20 cellular contexts compared by ENCODE assay signal in genomic region chr1:57431400-57431799, GRCh38. TPM values are rescaled to one million over a fixed set of nuclear protein-coding genes. Genes with fewer than 3 reads are reported as not detected.
DNase-seq lines count a peak whose midpoint lies in the region; ATAC-seq and TF ChIP-seq lines count a peak whose summit lies in the region.
"Had no signal": no experiment of that assay in that cellular context is flagged by ENCODE, and none has a peak within 500 bp of the region (broad histone marks: within the 10 kb centered on the region; RNA-seq: fewer than 3 reads in every experiment).

No MANE protein-coding gene starts in this region.

- TF ChIP-seq POLR2A in IMR-90 (IDR thresholded peaks at IDR 0.05; ENCODE audit: low read depth, low read length): no peak
- no peak for TF ChIP-seq POLR2A in testis (IDR thresholded peaks at IDR 0.05)
- no peak for TF ChIP-seq POLR2A in suprapubic skin (IDR thresholded peaks at IDR 0.05)

- no peak overlapping the region for H4K91ac ChIP-seq in IMR-90 (ENCODE audit: insufficient read depth, low read depth, low read length)

- H2BK120ac ChIP-seq in IMR-90 (ENCODE audit: low read depth, low read length): no peak overlapping the region

- H4K5ac ChIP-seq in IMR-90 (ENCODE audit: low read depth, low read length): no peak overlapping the region

- BruUV-seq in IMR-90 (replicated peaks; lab: Mats Ljungman, UMichigan): no TSS peak

- ATAC-seq in IMR-90 (ENCODE audit: low read depth) (no peak), HG03039 (IDR thresholded peaks at IDR 0.05; ENCODE audit: unreplicated experiment) (no peak)

- no peak overlapping the region for H3K14ac ChIP-seq in IMR-90 (replicated peaks; ENCODE audit: low read depth, low read length)

- H3K4ac ChIP-seq in IMR-90 (ENCODE audit: low read depth, low read length): no peak overlapping the region

- H3K9me1 ChIP-seq in IMR-90 (ENCODE audit: insufficient read depth, low read length): no peaks in the 10 kb centered on the region

- no peak overlapping the region for H2AK9ac ChIP-seq in IMR-90 (replicated peaks; ENCODE audit: low read depth, low read length, poor library complexity)

- in situ Hi-C loops in IMR-90 (cut with MboI; ENCODE audit: low sequenced_read_pairs): no loop called here

- no peak for TF ChIP-seq EP300 in suprapubic skin (IDR thresholded peaks at IDR 0.05)

- TF ChIP-seq RAD21 in IMR-90 (IDR thresholded peaks at IDR 0.05; ENCODE audit: low read length): no peak

- no peak overlapping the region for H3K9ac ChIP-seq in IMR-90 (ENCODE audit: low read depth, low read length)
- H3K9ac ChIP-seq: BLaER1 had no signal

- no peaks in the 10 kb centered on the region for H3K27me3 ChIP-seq in IMR-90 (ENCODE audit: control insufficient read depth, insufficient read depth, low read length)
- H3K27me3 ChIP-seq in left ventricle myocardium inferior (ENCODE audit: low read depth): peaks cover 5% of the 10 kb centered on the region
- H3K27me3 ChIP-seq in testis: no peaks in the 10 kb centered on the region
- peaks cover 6% of the 10 kb centered on the region for H3K27me3 ChIP-seq in suprapubic skin
- H3K27me3 ChIP-seq: BLaER1 had no signal

- peak overlapping the region; percentile 40; the same call in 1 of the 2 replicates for H3K4me2 ChIP-seq in IMR-90 (ENCODE audit: low read depth, low read length)
- H3K4me2 ChIP-seq: BLaER1 had no signal

- H3K4me3 ChIP-seq in IMR-90 (ENCODE audit: insufficient read depth, low read depth, low read length): no peak overlapping the region
- H3K4me3 ChIP-seq in left ventricle myocardium inferior: peak overlapping the region; percentile 21
- H3K4me3 ChIP-seq in testis: no peak overlapping the region
- H3K4me3 ChIP-seq in suprapubic skin: no peak overlapping the region
- H3K4me3 ChIP-seq: BLaER1 had no signal

- POLR2A ChIA-PET in IMR-90 (lab: Charles Lee; ENCODE audit: unreplicated experiment): no interaction called here

- dilution Hi-C loops in IMR-90 (cut with HindIII; ENCODE audit: low sequenced_read_pairs, unreplicated experiment): no loop called here

- H2BK15ac ChIP-seq in IMR-90 (ENCODE audit: low read depth, low read length): no peak overlapping the region

- H3K56ac ChIP-seq in IMR-90 (ENCODE audit: extremely low read depth, insufficient read depth, low read length): no peak overlapping the region

- CTCF ChIA-PET in IMR-90 (lab: Yijun Ruan, JAX): interaction anchor here (1.4 kb wide), 1 partner anchor 8 kb away, joined by 11 read pairs; no protein-coding TSS in a partner anchor

- H3K4me1 ChIP-seq in IMR-90 (ENCODE audit: control insufficient read depth, insufficient read depth, low read length): peaks cover 2% of the 10 kb centered on the region; the same call in 1 of the 2 replicates
- no peaks in the 10 kb centered on the region for H3K4me1 ChIP-seq in left ventricle myocardium inferior
- H3K4me1 ChIP-seq in testis: no peaks in the 10 kb centered on the region
- no peaks in the 10 kb centered on the region for H3K4me1 ChIP-seq in suprapubic skin
- H3K4me1 ChIP-seq: BLaER1 had no signal

- no peaks in the 10 kb centered on the region for H3K36me3 ChIP-seq in IMR-90 (ENCODE audit: control insufficient read depth, insufficient read depth, low read length)
- H3K36me3 ChIP-seq in left ventricle myocardium inferior: no peaks in the 10 kb centered on the region
- no peaks in the 10 kb centered on the region for H3K36me3 ChIP-seq in testis (ENCODE audit: low read depth, missing control alignments)
- H3K36me3 ChIP-seq in suprapubic skin: no peaks in the 10 kb centered on the region
- H3K36me3 ChIP-seq: BLaER1 had no signal

- H3K18ac ChIP-seq in IMR-90 (ENCODE audit: low read depth, low read length): no peak overlapping the region

- H3K79me1 ChIP-seq in IMR-90 (ENCODE audit: low read depth in 1 of 2, low read length in 2 of 2): no peaks in the 10 kb centered on the region

- no CpG with 5 or more reads among the region's 5 CpGs for WGBS in IMR-90 (ENCODE audit: extremely low coverage in 2 of 2, insufficient read length in 1 of 2), 2 experiments
- 79 to 87% methylated on average over 5 of the region's 5 CpGs for WGBS in testis, 2 donors
- WGBS in suprapubic skin: 74% methylated on average over 5 of the region's 5 CpGs

- no peak overlapping the region for H2AK5ac ChIP-seq in IMR-90 (ENCODE audit: low read depth, low read length)

- TF ChIP-seq CTCF in IMR-90 (conservative IDR thresholded peaks at IDR 0.05; ENCODE audit: low read depth, low read length): no peak
- TF ChIP-seq CTCF in left ventricle myocardium inferior (IDR thresholded peaks at IDR 0.05; ENCODE audit: borderline replicate concordance): no peak
- TF ChIP-seq CTCF in testis (IDR thresholded peaks at IDR 0.05): no peak
- no peak for TF ChIP-seq CTCF in suprapubic skin (IDR thresholded peaks at IDR 0.05)

- H3K9me3 ChIP-seq in IMR-90 (ENCODE audit: control insufficient read depth, insufficient read depth, low read length): no peaks in the 10 kb centered on the region
- no peaks in the 10 kb centered on the region for H3K9me3 ChIP-seq in left ventricle myocardium inferior (replicated peaks)
- no peaks in the 10 kb centered on the region for H3K9me3 ChIP-seq in testis
- no peaks in the 10 kb centered on the region for H3K9me3 ChIP-seq in suprapubic skin
- H3K9me3 ChIP-seq: BLaER1 had no signal

- no peak overlapping the region for H2BK20ac ChIP-seq in IMR-90 (ENCODE audit: low read depth, low read length)

- DNase-seq in IMR-90 (peak; percentile 12), NCI-H187 treated with DMSO at 0.1 percent for 48 hours (lab: John Stamatoyannopoulos, UW) (peak; percentile 28), NCI-H748 (lab: John Stamatoyannopoulos, UW; ENCODE audit: unreplicated experiment) (peak; percentile 65), left ventricle myocardium inferior (no peak), inferior parietal cortex (ENCODE audit: extremely low spot score) (no peak), testis (no peak), suprapubic skin (ENCODE audit: low spot score in 2 of 2) (no peak)
- DNase-seq: CD4-positive, alpha-beta T cell; COR-L47; DMS79; H9; HFFc6; KBM-7; NCI-H1092 treated with DMSO at 0.1 percent for 48 hours; NCI-H2081; NCI-H226; NCI-H524; SHP77 had no signal

- H3K27ac ChIP-seq in IMR-90 (ENCODE audit: insufficient read depth, low read length): no peak overlapping the region
- peak overlapping the region; percentile 62 for H3K27ac ChIP-seq in left ventricle myocardium inferior (replicated peaks)
- no peak overlapping the region for H3K27ac ChIP-seq in testis
- H3K27ac ChIP-seq in suprapubic skin: no peak overlapping the region
- H3K27ac ChIP-seq: BLaER1 had no signal

- no peak overlapping the region for H2AFZ ChIP-seq in IMR-90 (replicated peaks; ENCODE audit: low read length, poor library complexity)

- H4K8ac ChIP-seq in IMR-90 (ENCODE audit: low read depth in 2 of 2, low read length in 2 of 2): no peak overlapping the region

- no peaks in the 10 kb centered on the region for H4K20me1 ChIP-seq in IMR-90 (ENCODE audit: insufficient read depth, low read length)
- H4K20me1 ChIP-seq: BLaER1 had no signal

- intact Hi-C loops in IMR-90 (cut with micrococcal nuclease): no loop called here
- intact Hi-C loops in left ventricle myocardium inferior (cut with micrococcal nuclease): no loop called here
- intact Hi-C loops in testis (cut with DNase I; ENCODE audit: low total_unique reads): no loop called here

- no peak overlapping the region for H3K23ac ChIP-seq in IMR-90 (ENCODE audit: low read depth, low read length)

- H2BK5ac ChIP-seq in IMR-90 (ENCODE audit: low read depth, low read length, poor library complexity, severe bottlenecking): no peak overlapping the region

TF ChIP-seq in IMR-90, 13 proteins besides CTCF, POLR2A, EP300 and RAD21:
- no peak for TF ChIP-seq CEBPB (IDR thresholded peaks at IDR 0.05; ENCODE audit: low read depth, low read length)
- TF ChIP-seq MAZ (IDR thresholded peaks at IDR 0.05; ENCODE audit: borderline replicate concordance, low read depth, low read length): no peak
- TF ChIP-seq FOS (IDR thresholded peaks at IDR 0.05; ENCODE audit: low read depth, low read length): no peak
- TF ChIP-seq USF2 (IDR thresholded peaks at IDR 0.05; ENCODE audit: low read depth, low read length): no peak
- TF ChIP-seq BHLHE40 (IDR thresholded peaks at IDR 0.05; ENCODE audit: low read depth, low read length): no peak
- no peak for TF ChIP-seq NFE2L2 (IDR thresholded peaks at IDR 0.05; ENCODE audit: low read depth, low read length)
- no peak for TF ChIP-seq RCOR1 (IDR thresholded peaks at IDR 0.05; ENCODE audit: insufficient replicate concordance, low read length)
- TF ChIP-seq RFX5 (IDR thresholded peaks at IDR 0.05; ENCODE audit: low read depth, low read length): no peak
- no peak for TF ChIP-seq MXI1 (IDR thresholded peaks at IDR 0.05; ENCODE audit: borderline replicate concordance, low read depth, low read length)
- no peak for TF ChIP-seq CHD1 (IDR thresholded peaks at IDR 0.05; ENCODE audit: low read depth, low read length)
- no peak for TF ChIP-seq SMC3 (IDR thresholded peaks at IDR 0.05; ENCODE audit: low read depth, low read length)
- TF ChIP-seq ELK1 (IDR thresholded peaks at IDR 0.05; ENCODE audit: borderline replicate concordance, low read depth, low read length): no peak

RNA-seq across cellular contexts. Expression of gene DAB1, which starts 7.5 kb away (rescaled TPM):
- 0.18 and 0.56 TPM in 2 replicates for total RNA-seq in IMR-90 (2012; rRNA removed)
- 0.41 and 0.53 TPM in 2 replicates for polyA plus RNA-seq in IMR-90 (2012; rRNA removed)
- polyA plus RNA-seq in IMR-90 (2012; cell fraction: cytosol; rRNA removed): 0.14 and 0.57 TPM in 2 replicates
- polyA plus RNA-seq in IMR-90 (2012; cell fraction: nucleus; rRNA removed; ENCODE audit: low replicate concordance): 0.67 and 0.73 TPM in 2 replicates
- 0.77 TPM for total RNA-seq in left ventricle myocardium inferior
- 1 to 10 TPM in 1 of 2 donors, under 1 TPM in 1; 0.79 to 1.2 TPM for total RNA-seq in testis
- polyA plus RNA-seq in testis (ENCODE audit: insufficient read depth, low read depth, low replicate concordance): 1.7 TPM
- total RNA-seq in suprapubic skin: 1 to 10 TPM in 1 of 4 donors, under 1 TPM in 3; 0.17 to 1.0 (median 0.30) TPM

Comparison
In these comparisons a context has a peak if more than half of its experiments do, and no peak if none do; other contexts are left out.
1. DNase-seq: peak in IMR-90 (single experiment), NCI-H187 treated with DMSO at 0.1 percent for 48 hours (single experiment) and NCI-H748 (single experiment); none in left ventricle myocardium inferior (single experiment), inferior parietal cortex (single experiment), testis (single experiment) and suprapubic skin (0 of 2).